ENCODE assay signal across 8 cellular contexts in genomic region chrX:53686151-53686885, GRCh38. TPM values are rescaled to one million over a fixed set of nuclear protein-coding genes. Genes with fewer than 3 reads are reported as not detected.
DNase-seq lines count a peak whose midpoint lies in the region; ATAC-seq and TF ChIP-seq lines count a peak whose summit lies in the region.

Gene HUWE1, minus strand, starts transcription at chrX:53686719. Its CDS starts 32,612 bp downstream, at chrX:53654107.

- H3K27ac ChIP-seq in Peyer's patch (peak within 1 kb of the TSS; percentile 83 to 90 (median 88)), esophagus muscularis mucosa (replicated peaks in 1 of 4) (peak within 1 kb of the TSS; percentile 87 to 92 (median 91)), muscle layer of duodenum (ENCODE audit: low read length) (peak within 1 kb of the TSS; percentile 72)

- H3K27me3 ChIP-seq in Peyer's patch, result no peaks in the 10 kb centered on the region
- H3K27me3 ChIP-seq in esophagus muscularis mucosa, result no peaks in the 10 kb centered on the region
- no peaks in the 10 kb centered on the region for H3K27me3 ChIP-seq in muscle layer of duodenum (ENCODE audit: low read depth, low read length)

- peak; percentile 41 for DNase-seq in COLO829 (ENCODE audit: low spot score)
- DNase-seq in KBM-7, result peak; percentile 90
- peak; percentile 78 to 92 (median 81) for DNase-seq in Peyer's patch
- DNase-seq in activated T-cell treated with anti-CD3 and anti-CD28 coated beads, Interleukin-2, amount 50 U/mL, for 4 hours, result peak; percentile 82
- peak; percentile 92 for DNase-seq in esophagus muscularis mucosa (ENCODE audit: extremely low spot score)
- DNase-seq in stimulated activated CD8-positive, alpha-beta memory T cell treated with anti-CD3 and anti-CD28 coated beads, Interleukin-7, amount 100 ng/mL, for 24 hours (ENCODE audit: low read depth), result peak; percentile 64

- H3K9me3 ChIP-seq in Peyer's patch, result peaks cover 0 to 4% (median 0%) of the 10 kb centered on the region in 4 donors
- peaks cover 0 to 6% (median 0%) of the 10 kb centered on the region in 4 donors for H3K9me3 ChIP-seq in esophagus muscularis mucosa
- no peaks in the 10 kb centered on the region for H3K9me3 ChIP-seq in muscle layer of duodenum (ENCODE audit: control insufficient read depth in 1 of 2, low read length in 2 of 2)

- H3K4me3 ChIP-seq in Peyer's patch (peak within 1 kb of the TSS; percentile 62 to 85 (median 68)), esophagus muscularis mucosa (peak within 1 kb of the TSS; percentile 69 to 82 (median 72)), muscle layer of duodenum (ENCODE audit: low read depth in 1 of 2, low read length in 2 of 2) (peak within 1 kb of the TSS; percentile 63 to 68)

- intact Hi-C loops in esophagus muscularis mucosa (cut with DNase I), result no loop called here

- H3K4me1 Mint-ChIP-seq in activated T-cell treated with anti-CD3 and anti-CD28 coated beads, Interleukin-2, amount 50 U/mL, for 4 hours (ENCODE audit: low read depth), result peaks cover 11% of the 10 kb centered on the region

- H3K36me3 ChIP-seq in Peyer's patch (no peaks in the 10 kb centered on the region), esophagus muscularis mucosa (peaks cover 0 to 2% (median 0%) of the 10 kb centered on the region in 4 donors), muscle layer of duodenum (ENCODE audit: control insufficient read depth in 1 of 2, insufficient read depth in 2 of 2, low read length in 2 of 2) (peaks cover 4 to 6% of the 10 kb centered on the region in 2 donors)

- no peak for TF ChIP-seq EP300 in esophagus muscularis mucosa (IDR thresholded peaks at IDR 0.05)

- no peaks in the 10 kb centered on the region for H3K27me3 Mint-ChIP-seq in activated T-cell treated with anti-CD3 and anti-CD28 coated beads, Interleukin-2, amount 50 U/mL, for 4 hours (ENCODE audit: low read depth)

- H3K4me3 Mint-ChIP-seq in activated T-cell treated with anti-CD3 and anti-CD28 coated beads, Interleukin-2, amount 50 U/mL, for 4 hours, result peak within 1 kb of the TSS; percentile 93

- TF ChIP-seq CTCF in Peyer's patch (IDR thresholded peaks at IDR 0.05) (no peak), esophagus muscularis mucosa (IDR thresholded peaks at IDR 0.05) (no peak)

- H3K4me1 ChIP-seq in Peyer's patch, result peaks cover 0 to 15% (median 2%) of the 10 kb centered on the region in 4 donors
- H3K4me1 ChIP-seq in esophagus muscularis mucosa, result peaks cover 6 to 30% (median 28%) of the 10 kb centered on the region in 4 donors
- peaks cover 0 to 22% of the 10 kb centered on the region in 2 donors for H3K4me1 ChIP-seq in muscle layer of duodenum (ENCODE audit: control insufficient read depth in 1 of 2, insufficient read depth in 2 of 2, low read length in 2 of 2)

- ATAC-seq in GM21515 (IDR thresholded peaks at IDR 0.05; ENCODE audit: unreplicated experiment), result peak; percentile 36
- peak; percentile 47 for ATAC-seq in activated T-cell treated with anti-CD3 and anti-CD28 coated beads, Interleukin-2, amount 50 U/mL, for 4 hours

- in situ Hi-C loops in KBM-7 (cut with MboI; ENCODE audit: low pct_unique_long_range_greater_than_20kb, low sequenced_read_pairs), result no loop called here

- H3K36me3 Mint-ChIP-seq in activated T-cell treated with anti-CD3 and anti-CD28 coated beads, Interleukin-2, amount 50 U/mL, for 4 hours (ENCODE audit: insufficient read depth), result peaks cover 15% of the 10 kb centered on the region

- TF ChIP-seq POLR2A in Peyer's patch (IDR thresholded peaks at IDR 0.05) (peak in 1 of 2 donors; percentile 7), esophagus muscularis mucosa (IDR thresholded peaks at IDR 0.05; ENCODE audit: low read depth) (no peak)

- WGBS in esophagus muscularis mucosa, result 34% methylated on average over 19 of the region's 61 CpGs

- no peaks in the 10 kb centered on the region for H3K9me3 Mint-ChIP-seq in activated T-cell treated with anti-CD3 and anti-CD28 coated beads, Interleukin-2, amount 50 U/mL, for 4 hours

RNA-seq across cellular contexts. Expression of gene HUWE1, which starts in this region (rescaled TPM):
- total RNA-seq in Peyer's patch (100 to 1,000 TPM in 3 of 4 donors, 10 to 100 TPM in 1; 84.4 to 139 (median 123) TPM), esophagus muscularis mucosa (100 to 1,000 TPM; 100 to 149 (median 129) TPM)
- total RNA-seq in activated T-cell treated with anti-CD3 and anti-CD28 coated beads, Interleukin-2, amount 50 U/mL, for 4 hours, result 100 to 1,000 TPM; 433 to 540 (median 440) TPM

Comparison
In these comparisons a context has a peak if more than half of its experiments do, and no peak if none do; other contexts are left out.
1. Peak in every context shown above with its lines: DNase-seq, ATAC-seq, H3K4me3 ChIP-seq and H3K27ac ChIP-seq.
2. DNase-seq: peak in every context shown above with its lines; median percentile 92 in esophagus muscularis mucosa; 90 in KBM-7; 82 in activated T-cell treated with anti-CD3 and anti-CD28 coated beads, Interleukin-2, amount 50 U/mL, for 4 hours; 81 in Peyer's patch; 64 in stimulated activated CD8-positive, alpha-beta memory T cell treated with anti-CD3 and anti-CD28 coated beads, Interleukin-7, amount 100 ng/mL, for 24 hours; 41 in COLO829.